Comparison of ENCODE assay signal across 8 cellular contexts in genomic region chr6:155248021-155249001, GRCh38. TPM values are rescaled to one million over a fixed set of nuclear protein-coding genes. Genes with fewer than 3 reads are reported as not detected.
DNase-seq lines count a peak whose midpoint lies in the region; ATAC-seq, FAIRE-seq and TF ChIP-seq lines count a peak whose summit lies in the region.

No MANE protein-coding gene starts in this region.

- H3K9me3 ChIP-seq in MG63 (no peaks in the 10 kb centered on the region), body of pancreas (no peaks in the 10 kb centered on the region)

- 79 to 84% methylated on average over 29 of the region's 30 CpGs for WGBS in body of pancreas, 2 donors

- H3K27me3 ChIP-seq in MG63 (no peaks in the 10 kb centered on the region), body of pancreas (no peaks in the 10 kb centered on the region)

- FAIRE-seq in GM19239 (lab: Jason Lieb, UNC): peak; percentile 53

- peak; percentile 27 for ATAC-seq in body of pancreas

- H3K36me3 ChIP-seq in MG63: peaks cover 21% of the 10 kb centered on the region
- no peaks in the 10 kb centered on the region for H3K36me3 ChIP-seq in body of pancreas (replicated peaks in 1 of 2; ENCODE audit: insufficient read depth in 1 of 2, low read depth in 2 of 2)

- peak in 5 of 7 experiments; percentile 29 to 53 (median 38) for TF ChIP-seq CTCF in body of pancreas (IDR thresholded peaks at IDR 0.05)

- intact Hi-C loops in body of pancreas (cut with DNase I): no loop called here

- DNase-seq in COLO829 (ENCODE audit: low spot score): peak; percentile 48
- peak; percentile 19 for DNase-seq in GM19239 (ENCODE audit: insufficient read length, low spot score)
- DNase-seq in MG63: peak; percentile 28
- peak in 3 of 4 donors; percentile 27 to 46 (median 29) for DNase-seq in body of pancreas
- peak; percentile 74 for DNase-seq in islet precursor cell
- peak; percentile 19 for DNase-seq in stimulated activated CD4-positive, alpha-beta T cell treated with anti-CD3 and anti-CD28 coated beads, Interleukin-1b, Interleukin-23, amount 100 ng/mL, for 48 hours
- DNase-seq in NCI-H2107 treated with DMSO at 0.1 percent for 48 hours (lab: John Stamatoyannopoulos, UW; ENCODE audit: unreplicated experiment): no peak
- DNase-seq in NK-92 treated with Interleukin-12 subunit alpha and Interleukin-12 subunit beta, amount 100 ng/mL, for 24 hours (lab: John Stamatoyannopoulos, UW): no peak

- TF ChIP-seq POLR2A in body of pancreas (IDR thresholded peaks at IDR 0.05): no peak

- H3K4me1 ChIP-seq in body of pancreas: no peaks in the 10 kb centered on the region

- H3K4me3 ChIP-seq in MG63 (no peak overlapping the region), body of pancreas (no peak overlapping the region)

- H3K27ac ChIP-seq in body of pancreas: no peak overlapping the region

RNA-seq across cellular contexts. Expression of gene CLDN20, which starts 15.5 kb away (rescaled TPM):
- not detected in 2 replicates for total RNA-seq in MG63 (2014; rRNA removed; shearing (Covaris generic); ENCODE audit: low replicate concordance)
- not detected for total RNA-seq in body of pancreas

Comparison
In these comparisons a context has a peak if more than half of its experiments do, and no peak if none do; other contexts are left out.
1. DNase-seq: peak in COLO829 (single experiment), GM19239 (single experiment), MG63 (single experiment), body of pancreas (3 of 4), islet precursor cell (single experiment) and stimulated activated CD4-positive, alpha-beta T cell treated with anti-CD3 and anti-CD28 coated beads, Interleukin-1b, Interleukin-23, amount 100 ng/mL, for 48 hours (single experiment); none in NCI-H2107 treated with DMSO at 0.1 percent for 48 hours (single experiment) and NK-92 treated with Interleukin-12 subunit alpha and Interleukin-12 subunit beta, amount 100 ng/mL, for 24 hours (single experiment).